15 cellular contexts compared by ENCODE assay signal in genomic region chr2:63844616-63845015, GRCh38. TPM values are rescaled to one million over a fixed set of nuclear protein-coding genes. Genes with fewer than 3 reads are reported as not detected.
DNase-seq lines count a peak whose midpoint lies in the region; ATAC-seq and TF ChIP-seq lines count a peak whose summit lies in the region.
"Had no signal": no experiment of that assay in that cellular context is flagged by ENCODE, and none has a peak within 500 bp of the region (broad histone marks: within the 10 kb centered on the region; RNA-seq: fewer than 3 reads in every experiment).

No MANE protein-coding gene starts in this region.

- no peaks in the 10 kb centered on the region for H3K27me3 ChIP-seq in right cardiac atrium (ENCODE audit: control insufficient read depth, insufficient read depth)

- intact Hi-C loops in right cardiac atrium (cut with DNase I): no loop called here

- no peak for TF ChIP-seq CTCF in NB4 (IDR thresholded peaks at IDR 0.05; ENCODE audit: low read depth, low read length)
- no peak for TF ChIP-seq CTCF in osteocyte (IDR thresholded peaks at IDR 0.05)

- H3K4me3 ChIP-seq in NB4 (ENCODE audit: low read depth, low read length): peak overlapping the region; percentile 96
- H3K4me3 ChIP-seq in right cardiac atrium (ENCODE audit: low read length): peak overlapping the region; percentile 74
- H3K4me3 ChIP-seq: prostate gland had no signal

- peaks cover 62% of the 10 kb centered on the region for H3K36me3 Mint-ChIP-seq in T-helper 2 cell treated with Interferon-gamma antibody and Interleukin-4, amounts not matched to agents 5 μg/mL and 100 μg/mL, for 36 hours (ENCODE audit: low read depth)
- no peaks in the 10 kb centered on the region for H3K36me3 Mint-ChIP-seq in osteocyte (ENCODE audit: unreplicated experiment)

- TF ChIP-seq POLR2A in NB4 (IDR thresholded peaks at IDR 0.05; ENCODE audit: extremely low read depth, insufficient read length): no peak

- H3K9me3 ChIP-seq in right cardiac atrium (ENCODE audit: control insufficient read depth, low read length): no peaks in the 10 kb centered on the region
- H3K9me3 ChIP-seq: prostate gland had no signal

- no peak overlapping the region for H3K27ac Mint-ChIP-seq in T-helper 2 cell treated with Interferon-gamma antibody and Interleukin-4, amounts not matched to agents 5 μg/mL and 100 μg/mL, for 36 hours
- no peak overlapping the region for H3K27ac Mint-ChIP-seq in osteocyte (ENCODE audit: unreplicated experiment)

- H3K4me1 ChIP-seq in right cardiac atrium (ENCODE audit: control insufficient read depth, insufficient read depth, low read length): peaks cover 15% of the 10 kb centered on the region
- H3K4me1 ChIP-seq: prostate gland had no signal

- no peak for ATAC-seq in right cardiac atrium
- ATAC-seq in GM19328 (IDR thresholded peaks at IDR 0.05; ENCODE audit: unreplicated experiment): no peak
- ATAC-seq: esophagus mucosa had no signal

- H3K27me3 Mint-ChIP-seq in T-helper 2 cell treated with Interferon-gamma antibody and Interleukin-4, amounts not matched to agents 5 μg/mL and 100 μg/mL, for 36 hours (ENCODE audit: low read depth): no peaks in the 10 kb centered on the region
- H3K27me3 Mint-ChIP-seq in osteocyte (ENCODE audit: unreplicated experiment): no peaks in the 10 kb centered on the region
- H3K27me3 Mint-ChIP-seq: central memory CD8-positive, alpha-beta T cell had no signal

- WGBS in right cardiac atrium: 62% methylated on average over 3 of the region's 3 CpGs

- peaks cover 7% of the 10 kb centered on the region for H3K9me3 Mint-ChIP-seq in T-helper 2 cell treated with Interferon-gamma antibody and Interleukin-4, amounts not matched to agents 5 μg/mL and 100 μg/mL, for 36 hours
- H3K9me3 Mint-ChIP-seq in osteocyte (ENCODE audit: unreplicated experiment): no peaks in the 10 kb centered on the region
- H3K9me3 Mint-ChIP-seq: central memory CD8-positive, alpha-beta T cell had no signal

- peak overlapping the region; percentile 16 for H3K27ac ChIP-seq in right cardiac atrium (ENCODE audit: low read length)
- H3K27ac ChIP-seq: 22Rv1, prostate gland had no signal

- peak overlapping the region; percentile 93 for H3K4me3 Mint-ChIP-seq in T-helper 2 cell treated with Interferon-gamma antibody and Interleukin-4, amounts not matched to agents 5 μg/mL and 100 μg/mL, for 36 hours
- H3K4me3 Mint-ChIP-seq in osteocyte (ENCODE audit: unreplicated experiment): peak overlapping the region; percentile 93

- no peak for DNase-seq in T-helper 2 cell treated with Interferon-gamma antibody and Interleukin-4, amounts not matched to agents 5 μg/mL and 100 μg/mL, for 36 hours (ENCODE audit: low spot score)
- no peak for DNase-seq in T-helper 2 cell
- DNase-seq in NB4 (ENCODE audit: low read depth): no peak
- DNase-seq in right cardiac atrium: no peak
- no peak for DNase-seq in osteocyte (ENCODE audit: extremely low spot score, unreplicated experiment)
- no peak for DNase-seq in NK-92 (lab: John Stamatoyannopoulos, UW; ENCODE audit: unreplicated experiment)
- no peak for DNase-seq in DMS79 treated with DMSO at 0.1 percent for 48 hours (lab: John Stamatoyannopoulos, UW)
- DNase-seq: DMS153, kidney glomerular epithelial cell, OCI-M1 had no signal

- H3K4me1 Mint-ChIP-seq in T-helper 2 cell treated with Interferon-gamma antibody and Interleukin-4, amounts not matched to agents 5 μg/mL and 100 μg/mL, for 36 hours (ENCODE audit: low read depth): peaks cover 51% of the 10 kb centered on the region
- peaks cover 71% of the 10 kb centered on the region for H3K4me1 Mint-ChIP-seq in osteocyte (ENCODE audit: unreplicated experiment)

RNA-seq across cellular contexts. Expression of gene UGP2, which starts 2.9 kb away (rescaled TPM):
- total RNA-seq in right cardiac atrium (100 to 1,000 TPM; 225 to 276 (median 273) TPM), osteocyte (109 and 112 TPM in 2 replicates)
- 210 TPM for polyA plus RNA-seq in right cardiac atrium
